Comparison of ENCODE assay signal across 10 cellular contexts in genomic region chr2:193966590-193966989, GRCh38.
DNase-seq lines count a peak whose midpoint lies in the region; ATAC-seq and TF ChIP-seq lines count a peak whose summit lies in the region.
"Had no signal": no experiment of that assay in that cellular context is flagged by ENCODE, and none has a peak within 500 bp of the region (broad histone marks: within the 10 kb centered on the region; RNA-seq: fewer than 3 reads in every experiment).

No MANE protein-coding gene starts in this region.

- DNase-seq in DMS153 treated with DMSO at 0.1 percent for 48 hours (lab: John Stamatoyannopoulos, UW; ENCODE audit: unreplicated experiment) (peak; percentile 7), LoVo (ENCODE audit: low spot score) (peak; percentile 51), left kidney (ENCODE audit: low read depth, low spot score) (peak; percentile 3), D341Med (ENCODE audit: low spot score) (no peak)
- no peak for DNase-seq in activated CD8-positive, alpha-beta memory T cell treated with anti-CD3 and anti-CD28 coated beads, Interleukin-2, amount 50 U/mL, for 4 hours
- no peak for DNase-seq in activated CD8-positive, alpha-beta T cell treated with anti-CD3 and anti-CD28 coated beads, Interleukin-2, amount 10 ng/mL, durations not matched to agents 7 days and 5 days
- DNase-seq: tibial artery had no signal

- peaks cover 19% of the 10 kb centered on the region for H3K4me1 Mint-ChIP-seq in brain
- no peaks in the 10 kb centered on the region for H3K4me1 Mint-ChIP-seq in activated CD8-positive, alpha-beta T cell treated with anti-CD3 and anti-CD28 coated beads, Interleukin-2, amount 10 ng/mL, durations not matched to agents 7 days and 5 days (ENCODE audit: low read depth)

- POLR2A ChIA-PET in activated CD8-positive, alpha-beta T cell treated with anti-CD3 and anti-CD28 coated beads, Interleukin-2, amount 10 ng/mL, durations not matched to agents 7 days and 5 days (lab: Charles Lee), result no interaction called here

- no peak for ATAC-seq in GM21381 (IDR thresholded peaks at IDR 0.05; ENCODE audit: unreplicated experiment)
- no peak for ATAC-seq in activated CD8-positive, alpha-beta T cell treated with anti-CD3 and anti-CD28 coated beads, Interleukin-2, amount 10 ng/mL, durations not matched to agents 7 days and 5 days

- no peaks in the 10 kb centered on the region for H3K27me3 Mint-ChIP-seq in brain
- no peaks in the 10 kb centered on the region for H3K27me3 Mint-ChIP-seq in activated CD8-positive, alpha-beta T cell treated with anti-CD3 and anti-CD28 coated beads, Interleukin-2, amount 10 ng/mL, durations not matched to agents 7 days and 5 days (ENCODE audit: low read depth)

- H3K4me3 Mint-ChIP-seq in brain, result no peak overlapping the region
- no peak overlapping the region for H3K4me3 Mint-ChIP-seq in activated CD8-positive, alpha-beta T cell treated with anti-CD3 and anti-CD28 coated beads, Interleukin-2, amount 10 ng/mL, durations not matched to agents 7 days and 5 days
- H3K4me3 Mint-ChIP-seq: T-helper 2 cell treated with Interferon-gamma antibody and Interleukin-4, amounts not matched to agents 5 μg/mL and 100 μg/mL, for 36 hours had no signal

- H3K36me3 Mint-ChIP-seq in brain, result no peaks in the 10 kb centered on the region
- no peaks in the 10 kb centered on the region for H3K36me3 Mint-ChIP-seq in activated CD8-positive, alpha-beta T cell treated with anti-CD3 and anti-CD28 coated beads, Interleukin-2, amount 10 ng/mL, durations not matched to agents 7 days and 5 days (ENCODE audit: low read depth)

- no peak for TF ChIP-seq CTCF in brain (conservative IDR thresholded peaks at IDR 0.05)

- H3K27ac Mint-ChIP-seq in brain, result peak overlapping the region in 4 of 5 experiments; percentile 15 to 77 (median 53)
- no peak overlapping the region for H3K27ac Mint-ChIP-seq in activated CD8-positive, alpha-beta T cell treated with anti-CD3 and anti-CD28 coated beads, Interleukin-2, amount 10 ng/mL, durations not matched to agents 7 days and 5 days
- H3K27ac Mint-ChIP-seq: T-helper 2 cell treated with Interferon-gamma antibody and Interleukin-4, amounts not matched to agents 5 μg/mL and 100 μg/mL, for 36 hours had no signal

- H3K9me3 Mint-ChIP-seq in brain, result peaks cover 0 to 3% (median 0%) of the 10 kb centered on the region in 5 experiments
- no peaks in the 10 kb centered on the region for H3K9me3 Mint-ChIP-seq in activated CD8-positive, alpha-beta T cell treated with anti-CD3 and anti-CD28 coated beads, Interleukin-2, amount 10 ng/mL, durations not matched to agents 7 days and 5 days (ENCODE audit: insufficient read depth)
- H3K9me3 Mint-ChIP-seq: T-helper 2 cell treated with Interferon-gamma antibody and Interleukin-4, amounts not matched to agents 5 μg/mL and 100 μg/mL, for 36 hours had no signal

- CTCF ChIA-PET in activated CD8-positive, alpha-beta T cell treated with anti-CD3 and anti-CD28 coated beads, Interleukin-2, amount 10 ng/mL, durations not matched to agents 7 days and 5 days (lab: Charles Lee), result no interaction called here

Comparison
In these comparisons a context has a peak if more than half of its experiments do, and no peak if none do; other contexts are left out.
1. DNase-seq: peak in DMS153 treated with DMSO at 0.1 percent for 48 hours (single experiment), LoVo (single experiment) and left kidney (single experiment); none in activated CD8-positive, alpha-beta memory T cell treated with anti-CD3 and anti-CD28 coated beads, Interleukin-2, amount 50 U/mL, for 4 hours (single experiment), activated CD8-positive, alpha-beta T cell treated with anti-CD3 and anti-CD28 coated beads, Interleukin-2, amount 10 ng/mL, durations not matched to agents 7 days and 5 days (single experiment) and D341Med (single experiment).